17 cellular contexts compared by ENCODE assay signal in genomic region chr15:82014989-82015388, GRCh38.
"Had no signal": no experiment of that assay in that cellular context is flagged by ENCODE, and none has a peak within 500 bp of the region (broad histone marks: within the 10 kb centered on the region; RNA-seq: fewer than 3 reads in every experiment).

No MANE protein-coding gene starts in this region.

- H3K4me1 Mint-ChIP-seq: activated CD4-positive, alpha-beta T cell treated with anti-CD3 and anti-CD28 coated beads for 36 hours; memory B cell; neural progenitor cell had no signal

- H3K4me1 ChIP-seq: neural progenitor cell, prostate gland, suprapubic skin, transverse colon, uterus had no signal

- H3K27me3 ChIP-seq: neural progenitor cell, transverse colon, uterus had no signal

- ATAC-seq: activated CD4-positive, alpha-beta T cell treated with anti-CD3 and anti-CD28 coated beads for 36 hours; naive thymus-derived CD4-positive, alpha-beta T cell; right cardiac atrium had no signal

- H3K9me3 ChIP-seq: prostate gland, suprapubic skin, transverse colon, uterus had no signal

- H3K9me3 Mint-ChIP-seq: memory B cell; naive thymus-derived CD4-positive, alpha-beta T cell; neural progenitor cell; stimulated activated naive CD8-positive, alpha-beta T cell treated with anti-CD3 and anti-CD28 coated beads, Interleukin-15, Interleukin-2, amounts not matched to agents 100 ng/mL and 50 ng/mL, for 24 hours had no signal

- H3K36me3 Mint-ChIP-seq: activated naive CD8-positive, alpha-beta T cell; memory B cell; naive thymus-derived CD4-positive, alpha-beta T cell; neural progenitor cell had no signal

- H2AFZ ChIP-seq: neural progenitor cell had no signal

- H3K27ac ChIP-seq: neural progenitor cell, prostate gland, skin epidermis, suprapubic skin, transverse colon, uterus had no signal

- DNase-seq: activated CD4-positive, alpha-beta T cell treated with anti-CD3 and anti-CD28 coated beads for 36 hours; activated CD4-positive, alpha-beta T cell treated with anti-CD3 and anti-CD28 coated beads, Interleukin-2, amount 50 U/mL, for 48 hours; activated T-cell treated with anti-CD3 and anti-CD28 coated beads for 4 hours; amniotic stem cell; caudate nucleus; erythroblast; naive thymus-derived CD4-positive, alpha-beta T cell; right cardiac atrium; transverse colon; uterus had no signal

- H3K4me3 Mint-ChIP-seq: activated CD4-positive, alpha-beta T cell treated with anti-CD3 and anti-CD28 coated beads for 36 hours; activated naive CD8-positive, alpha-beta T cell; memory B cell; naive thymus-derived CD4-positive, alpha-beta T cell; neural progenitor cell; stimulated activated naive CD8-positive, alpha-beta T cell treated with anti-CD3 and anti-CD28 coated beads, Interleukin-15, Interleukin-2, amounts not matched to agents 100 ng/mL and 50 ng/mL, for 24 hours had no signal

- H3K27ac Mint-ChIP-seq: activated CD4-positive, alpha-beta T cell treated with anti-CD3 and anti-CD28 coated beads for 36 hours; activated naive CD8-positive, alpha-beta T cell; memory B cell; naive thymus-derived CD4-positive, alpha-beta T cell; neural progenitor cell; stimulated activated naive CD8-positive, alpha-beta T cell treated with anti-CD3 and anti-CD28 coated beads, Interleukin-15, Interleukin-2, amounts not matched to agents 100 ng/mL and 50 ng/mL, for 24 hours had no signal

- H3K4me3 ChIP-seq: neural progenitor cell, prostate gland, skin epidermis, suprapubic skin, transverse colon, uterus had no signal

- H3K9ac ChIP-seq: neural progenitor cell had no signal

- H3K4me2 ChIP-seq: neural progenitor cell had no signal

- H3K36me3 ChIP-seq: neural progenitor cell, prostate gland, suprapubic skin, transverse colon, uterus had no signal
